In genomic region chr5:140216468-140217074, GRCh38 we compare ENCODE assay signal across 1 cellular context.
TF ChIP-seq lines count a peak whose summit lies in the region.

No MANE protein-coding gene starts in this region.

TF ChIP-seq in HCT116, 20 proteins besides CTCF, POLR2A, EP300 and RAD21 (continued from another document):
- no peak for TF ChIP-seq REST (IDR thresholded peaks at IDR 0.05; ENCODE audit: low read depth)
- no peak for TF ChIP-seq CBX3 (IDR thresholded peaks at IDR 0.05; ENCODE audit: low read depth)
- TF ChIP-seq POLR2AphosphoS5 (IDR thresholded peaks at IDR 0.05; ENCODE audit: low read depth, low read length), result no peak
- TF ChIP-seq YY1 (IDR thresholded peaks at IDR 0.05; ENCODE audit: extremely low read depth, insufficient replicate concordance, low read depth, low read length), result no peak
- TF ChIP-seq MAX (IDR thresholded peaks at IDR 0.05), result no peak
TF ChIP-seq in HCT116: peak in this region for 0.
